ENCODE assay signal across 1 cellular context in the genomic region with DNA sequence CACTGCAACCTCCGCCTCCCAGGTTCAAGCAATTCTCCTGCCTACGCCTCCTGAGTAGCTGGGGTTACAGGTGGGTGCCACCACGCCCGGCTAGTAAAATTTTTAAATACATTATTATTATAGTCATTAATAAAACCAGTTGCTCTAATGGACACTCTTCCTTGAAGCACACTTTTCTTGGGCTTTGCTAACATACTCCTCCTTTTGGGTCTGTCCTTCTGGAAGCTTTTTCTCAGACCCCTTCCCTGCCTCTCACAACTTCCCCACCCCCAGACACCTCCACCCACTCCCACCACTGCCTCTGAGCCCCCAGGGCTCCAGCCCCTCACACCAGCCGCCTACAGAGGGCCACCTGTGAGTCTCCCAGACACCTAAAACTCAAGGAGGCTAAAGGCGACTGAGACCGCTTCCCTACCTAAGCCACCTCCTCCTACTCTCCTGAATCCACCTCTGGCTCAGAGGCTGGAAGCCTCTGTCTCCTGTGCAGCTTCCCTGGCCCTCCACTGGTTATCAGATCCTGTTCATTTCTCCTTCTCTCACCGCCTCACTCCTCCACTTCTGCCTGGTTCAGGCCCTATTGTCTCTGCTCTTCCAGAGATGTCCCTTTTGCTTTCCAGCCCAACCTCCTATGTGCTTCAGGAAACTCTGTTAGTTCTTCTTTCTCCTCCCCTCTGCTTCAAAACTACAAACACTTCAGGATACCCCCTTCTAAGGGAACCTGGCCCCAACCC.
TF ChIP-seq lines count a peak whose summit lies in the region.

No MANE protein-coding gene starts in this region.

TF ChIP-seq in A549, 52 proteins besides CTCF, POLR2A, EP300 and RAD21:
- TF ChIP-seq, protein P1, sequence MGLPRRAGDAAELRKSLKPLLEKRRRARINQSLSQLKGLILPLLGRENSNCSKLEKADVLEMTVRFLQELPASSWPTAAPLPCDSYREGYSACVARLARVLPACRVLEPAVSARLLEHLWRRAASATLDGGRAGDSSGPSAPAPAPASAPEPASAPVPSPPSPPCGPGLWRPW (IDR thresholded peaks at IDR 0.05), result no peak
- TF ChIP-seq HDAC2 (IDR thresholded peaks at IDR 0.05) (no peak), EHF (CRISPR knock-in tag; IDR thresholded peaks at IDR 0.05) (no peak), MYC (IDR thresholded peaks at IDR 0.05; ENCODE audit: borderline replicate concordance, low read length) (no peak), EHMT2 (IDR thresholded peaks at IDR 0.05; ENCODE audit: low read depth) (no peak), POLR2AphosphoS2 (conservative IDR thresholded peaks at IDR 0.05; ENCODE audit: low read length) (no peak), BHLHE40 (IDR thresholded peaks at IDR 0.05; ENCODE audit: low read depth, low read length) (no peak), NFE2L2 (conservative IDR thresholded peaks at IDR 0.05; ENCODE audit: low read length) (no peak), JUN (IDR thresholded peaks at IDR 0.05) (no peak), CEBPB (IDR thresholded peaks at IDR 0.05) (no peak)
- TF ChIP-seq, protein P2, sequence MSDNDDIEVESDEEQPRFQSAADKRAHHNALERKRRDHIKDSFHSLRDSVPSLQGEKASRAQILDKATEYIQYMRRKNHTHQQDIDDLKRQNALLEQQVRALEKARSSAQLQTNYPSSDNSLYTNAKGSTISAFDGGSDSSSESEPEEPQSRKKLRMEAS (IDR thresholded peaks at IDR 0.05), result no peak
- TF ChIP-seq, protein P3, sequence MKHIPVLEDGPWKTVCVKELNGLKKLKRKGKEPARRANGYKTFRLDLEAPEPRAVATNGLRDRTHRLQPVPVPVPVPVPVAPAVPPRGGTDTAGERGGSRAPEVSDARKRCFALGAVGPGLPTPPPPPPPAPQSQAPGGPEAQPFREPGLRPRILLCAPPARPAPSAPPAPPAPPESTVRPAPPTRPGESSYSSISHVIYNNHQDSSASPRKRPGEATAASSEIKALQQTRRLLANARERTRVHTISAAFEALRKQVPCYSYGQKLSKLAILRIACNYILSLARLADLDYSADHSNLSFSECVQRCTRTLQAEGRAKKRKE (CRISPR knock-in tag; IDR thresholded peaks at IDR 0.05; ENCODE audit: low read depth), result no peak
TF ChIP-seq in A549: peak in this region for 0.
